ENCODE assay signal across 9 cellular contexts in the genomic region with DNA sequence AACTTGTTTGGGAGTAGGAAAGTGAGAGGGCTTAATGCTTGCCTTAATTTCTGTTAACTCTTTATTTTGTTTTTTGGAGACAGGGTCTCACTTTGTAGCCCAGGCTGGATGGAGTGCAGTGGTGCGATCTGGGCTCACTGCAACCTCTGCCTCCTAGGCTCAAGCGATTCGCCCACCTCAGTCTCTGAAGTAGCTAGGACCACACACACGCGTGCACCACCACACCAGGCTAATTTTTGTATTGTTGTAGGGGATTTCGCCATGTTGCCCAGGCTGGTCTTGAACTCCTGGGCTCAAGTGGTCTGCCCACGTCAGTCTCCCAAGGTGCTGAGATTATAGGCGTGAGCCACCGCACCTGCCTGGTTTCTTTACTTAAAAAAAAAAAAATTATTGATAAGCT. TPM values are rescaled to one million over a fixed set of nuclear protein-coding genes. Genes with fewer than 3 reads are reported as not detected.
DNase-seq lines count a peak whose midpoint lies in the region; ATAC-seq and TF ChIP-seq lines count a peak whose summit lies in the region.
"Had no signal": no experiment of that assay in that cellular context is flagged by ENCODE, and none has a peak within 500 bp of the region (broad histone marks: within the 10 kb centered on the region; RNA-seq: fewer than 3 reads in every experiment).

No MANE protein-coding gene starts in this region.

- H3K36me3 ChIP-seq in stomach: peaks cover 0 to 15% (median 4%) of the 10 kb centered on the region in 4 donors

- peaks cover 4% of the 10 kb centered on the region for H3K27me3 Mint-ChIP-seq in activated naive CD4-positive, alpha-beta T cell treated with anti-CD3 and anti-CD28 coated beads for 36 hours (ENCODE audit: low read depth)
- peaks cover 10% of the 10 kb centered on the region for H3K27me3 Mint-ChIP-seq in WTC11 (ENCODE audit: low read depth)

- H3K4me1 ChIP-seq in foreskin keratinocyte: peaks cover 9% of the 10 kb centered on the region
- H3K4me1 ChIP-seq in stomach: peaks cover 39 to 71% (median 64%) of the 10 kb centered on the region in 4 donors

- peak overlapping the region in 3 of 4 donors; percentile 87 to 99 (median 94) for H3K4me3 ChIP-seq in stomach

- H3K27me3 ChIP-seq in foreskin keratinocyte (no peaks in the 10 kb centered on the region), stomach (peaks cover 0 to 20% (median 12%) of the 10 kb centered on the region in 3 donors)

- H3K27ac ChIP-seq in foreskin keratinocyte: peak overlapping the region; percentile 95
- no peak overlapping the region for H3K27ac ChIP-seq in stomach

- in situ Hi-C loops in ACHN (cut with HindIII; ENCODE audit: low pct_ligation_motif_present, low pct_unique_long_range_greater_than_20kb, low sequenced_read_pairs): no loop called here

- CTCF ChIA-PET in activated naive CD4-positive, alpha-beta T cell treated with anti-CD3 and anti-CD28 coated beads for 36 hours (lab: Charles Lee): no interaction called here
- CTCF ChIA-PET in WTC11 (lab: Charles Lee): no interaction called here

- TF ChIP-seq CTCF in WTC11 (IDR thresholded peaks at IDR 0.05): no peak
- no peak for TF ChIP-seq CTCF in foreskin keratinocyte (conservative IDR thresholded peaks at IDR 0.05)
- TF ChIP-seq CTCF in stomach (IDR thresholded peaks at IDR 0.05): no peak

- ATAC-seq in WTC11: no peak
- ATAC-seq in foreskin keratinocyte: no peak
- ATAC-seq in GM21576 (IDR thresholded peaks at IDR 0.05; ENCODE audit: unreplicated experiment): no peak

- H3K9me3 ChIP-seq in stomach: no peaks in the 10 kb centered on the region

- peak overlapping the region; percentile 92 for H3K27ac Mint-ChIP-seq in activated naive CD4-positive, alpha-beta T cell treated with anti-CD3 and anti-CD28 coated beads for 36 hours
- no peak overlapping the region for H3K27ac Mint-ChIP-seq in WTC11

- no peak for DNase-seq in activated naive CD4-positive, alpha-beta T cell treated with anti-CD3 and anti-CD28 coated beads for 36 hours
- no peak for DNase-seq in activated naive CD4-positive, alpha-beta T cell treated with anti-CD3 and anti-CD28 coated beads, Interleukin-2, amount 50 U/mL, for 16 hours
- no peak for DNase-seq in WTC11 (ENCODE audit: low spot score)
- DNase-seq in foreskin keratinocyte: no peak
- DNase-seq in stomach: no peak
- DNase-seq in ACHN: no peak
- DNase-seq in erythroblast (lab: John Stamatoyannopoulos, UW): no peak
- DNase-seq: NCI-H2227 treated with DMSO at 0.1 percent for 48 hours had no signal

- intact Hi-C loops in activated naive CD4-positive, alpha-beta T cell treated with anti-CD3 and anti-CD28 coated beads for 36 hours (cut with micrococcal nuclease): loop anchor here (5.0 to 10.0 kb wide), 3 partner anchors 545 to 1492 kb away; partner anchors contain the start of genes INPP5A and MTG1
- intact Hi-C loops in stomach (cut with DNase I; ENCODE audit: low total_unique reads): no loop called here

- no peak overlapping the region for H3K4me3 Mint-ChIP-seq in activated naive CD4-positive, alpha-beta T cell treated with anti-CD3 and anti-CD28 coated beads for 36 hours
- peak overlapping the region; percentile 91 for H3K4me3 Mint-ChIP-seq in WTC11

- no peaks in the 10 kb centered on the region for H3K9me3 Mint-ChIP-seq in activated naive CD4-positive, alpha-beta T cell treated with anti-CD3 and anti-CD28 coated beads for 36 hours
- no peaks in the 10 kb centered on the region for H3K9me3 Mint-ChIP-seq in WTC11

- TF ChIP-seq EP300 in stomach (IDR thresholded peaks at IDR 0.05): no peak

- no peak for TF ChIP-seq POLR2A in stomach (IDR thresholded peaks at IDR 0.05)
- TF ChIP-seq POLR2A in erythroblast (IDR thresholded peaks at IDR 0.05; ENCODE audit: low read length): no peak

- 75 to 87% (median 83%) methylated on average over 9 of the region's 9 CpGs for WGBS in stomach, 5 donors

- peaks cover 14% of the 10 kb centered on the region for H3K36me3 Mint-ChIP-seq in activated naive CD4-positive, alpha-beta T cell treated with anti-CD3 and anti-CD28 coated beads for 36 hours (ENCODE audit: low read depth)
- peaks cover 16% of the 10 kb centered on the region for H3K36me3 Mint-ChIP-seq in WTC11

- H3K4me1 Mint-ChIP-seq in activated naive CD4-positive, alpha-beta T cell treated with anti-CD3 and anti-CD28 coated beads for 36 hours (ENCODE audit: low read depth): peaks cover 55% of the 10 kb centered on the region
- H3K4me1 Mint-ChIP-seq in WTC11: peaks cover 37% of the 10 kb centered on the region

- POLR2A ChIA-PET in WTC11 (lab: Charles Lee): no interaction called here

TF ChIP-seq in WTC11, 78 proteins besides CTCF, POLR2A, EP300 and RAD21 (continues in another document):
- TF ChIP-seq ETV6 (CRISPR knock-in tag; IDR thresholded peaks at IDR 0.05) (no peak), ATF1 (CRISPR knock-in tag; IDR thresholded peaks at IDR 0.05) (no peak), MLX (CRISPR knock-in tag; IDR thresholded peaks at IDR 0.05) (no peak), FOXJ3 (CRISPR knock-in tag; IDR thresholded peaks at IDR 0.05; ENCODE audit: borderline replicate concordance) (no peak), E2F1 (CRISPR knock-in tag; IDR thresholded peaks at IDR 0.05) (no peak), NFYB (CRISPR knock-in tag; conservative IDR thresholded peaks at IDR 0.05; ENCODE audit: low read depth) (no peak), MXD4 (CRISPR knock-in tag; IDR thresholded peaks at IDR 0.05; ENCODE audit: borderline replicate concordance) (no peak), TP53 (CRISPR knock-in tag; IDR thresholded peaks at IDR 0.05) (no peak), RORB (CRISPR knock-in tag; IDR thresholded peaks at IDR 0.05) (no peak), MYBL2 (CRISPR knock-in tag; IDR thresholded peaks at IDR 0.05) (no peak)
- TF ChIP-seq, protein P1, sequence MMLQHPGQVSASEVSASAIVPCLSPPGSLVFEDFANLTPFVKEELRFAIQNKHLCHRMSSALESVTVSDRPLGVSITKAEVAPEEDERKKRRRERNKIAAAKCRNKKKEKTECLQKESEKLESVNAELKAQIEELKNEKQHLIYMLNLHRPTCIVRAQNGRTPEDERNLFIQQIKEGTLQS (CRISPR knock-in tag; conservative IDR thresholded peaks at IDR 0.05): no peak
- TF ChIP-seq, protein P2, sequence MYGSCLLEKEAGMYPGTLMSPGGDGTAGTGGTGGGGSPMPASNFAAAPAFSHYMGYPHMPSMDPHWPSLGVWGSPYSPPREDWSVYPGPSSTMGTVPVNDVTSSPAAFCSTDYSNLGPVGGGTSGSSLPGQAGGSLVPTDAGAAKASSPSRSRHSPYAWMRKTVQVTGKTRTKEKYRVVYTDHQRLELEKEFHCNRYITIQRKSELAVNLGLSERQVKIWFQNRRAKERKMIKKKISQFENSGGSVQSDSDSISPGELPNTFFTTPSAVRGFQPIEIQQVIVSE (CRISPR knock-in tag; IDR thresholded peaks at IDR 0.05; ENCODE audit: borderline replicate concordance): no peak
- TF ChIP-seq, protein P3, sequence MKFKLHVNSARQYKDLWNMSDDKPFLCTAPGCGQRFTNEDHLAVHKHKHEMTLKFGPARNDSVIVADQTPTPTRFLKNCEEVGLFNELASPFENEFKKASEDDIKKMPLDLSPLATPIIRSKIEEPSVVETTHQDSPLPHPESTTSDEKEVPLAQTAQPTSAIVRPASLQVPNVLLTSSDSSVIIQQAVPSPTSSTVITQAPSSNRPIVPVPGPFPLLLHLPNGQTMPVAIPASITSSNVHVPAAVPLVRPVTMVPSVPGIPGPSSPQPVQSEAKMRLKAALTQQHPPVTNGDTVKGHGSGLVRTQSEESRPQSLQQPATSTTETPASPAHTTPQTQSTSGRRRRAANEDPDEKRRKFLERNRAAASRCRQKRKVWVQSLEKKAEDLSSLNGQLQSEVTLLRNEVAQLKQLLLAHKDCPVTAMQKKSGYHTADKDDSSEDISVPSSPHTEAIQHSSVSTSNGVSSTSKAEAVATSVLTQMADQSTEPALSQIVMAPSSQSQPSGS (CRISPR knock-in tag; IDR thresholded peaks at IDR 0.05; ENCODE audit: borderline replicate concordance, low read depth): no peak
- TF ChIP-seq, protein P4, sequence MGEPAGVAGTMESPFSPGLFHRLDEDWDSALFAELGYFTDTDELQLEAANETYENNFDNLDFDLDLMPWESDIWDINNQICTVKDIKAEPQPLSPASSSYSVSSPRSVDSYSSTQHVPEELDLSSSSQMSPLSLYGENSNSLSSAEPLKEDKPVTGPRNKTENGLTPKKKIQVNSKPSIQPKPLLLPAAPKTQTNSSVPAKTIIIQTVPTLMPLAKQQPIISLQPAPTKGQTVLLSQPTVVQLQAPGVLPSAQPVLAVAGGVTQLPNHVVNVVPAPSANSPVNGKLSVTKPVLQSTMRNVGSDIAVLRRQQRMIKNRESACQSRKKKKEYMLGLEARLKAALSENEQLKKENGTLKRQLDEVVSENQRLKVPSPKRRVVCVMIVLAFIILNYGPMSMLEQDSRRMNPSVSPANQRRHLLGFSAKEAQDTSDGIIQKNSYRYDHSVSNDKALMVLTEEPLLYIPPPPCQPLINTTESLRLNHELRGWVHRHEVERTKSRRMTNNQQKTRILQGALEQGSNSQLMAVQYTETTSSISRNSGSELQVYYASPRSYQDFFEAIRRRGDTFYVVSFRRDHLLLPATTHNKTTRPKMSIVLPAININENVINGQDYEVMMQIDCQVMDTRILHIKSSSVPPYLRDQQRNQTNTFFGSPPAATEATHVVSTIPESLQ (CRISPR knock-in tag; IDR thresholded peaks at IDR 0.05): no peak

RNA-seq across cellular contexts. Expression of gene PPP2R2D, which starts 1.9 kb away (rescaled TPM):
- 10 to 100 TPM; 31.5 to 34.7 TPM for total RNA-seq in activated naive CD4-positive, alpha-beta T cell treated with anti-CD3 and anti-CD28 coated beads for 36 hours
- total RNA-seq in WTC11 (2021) (28.7 to 33.2 TPM (median 30.0 TPM) in 3 replicates), foreskin keratinocyte (42.0 and 42.7 TPM in 2 replicates), stomach (10 to 100 TPM; 35.8 to 96.7 (median 43.7) TPM)
- polyA plus RNA-seq in foreskin keratinocyte (38.9 and 42.2 TPM in 2 replicates), stomach (10 to 100 TPM; 15.6 to 18.9 (median 17.7) TPM)
